8 cellular contexts compared by ENCODE assay signal in the genomic region with DNA sequence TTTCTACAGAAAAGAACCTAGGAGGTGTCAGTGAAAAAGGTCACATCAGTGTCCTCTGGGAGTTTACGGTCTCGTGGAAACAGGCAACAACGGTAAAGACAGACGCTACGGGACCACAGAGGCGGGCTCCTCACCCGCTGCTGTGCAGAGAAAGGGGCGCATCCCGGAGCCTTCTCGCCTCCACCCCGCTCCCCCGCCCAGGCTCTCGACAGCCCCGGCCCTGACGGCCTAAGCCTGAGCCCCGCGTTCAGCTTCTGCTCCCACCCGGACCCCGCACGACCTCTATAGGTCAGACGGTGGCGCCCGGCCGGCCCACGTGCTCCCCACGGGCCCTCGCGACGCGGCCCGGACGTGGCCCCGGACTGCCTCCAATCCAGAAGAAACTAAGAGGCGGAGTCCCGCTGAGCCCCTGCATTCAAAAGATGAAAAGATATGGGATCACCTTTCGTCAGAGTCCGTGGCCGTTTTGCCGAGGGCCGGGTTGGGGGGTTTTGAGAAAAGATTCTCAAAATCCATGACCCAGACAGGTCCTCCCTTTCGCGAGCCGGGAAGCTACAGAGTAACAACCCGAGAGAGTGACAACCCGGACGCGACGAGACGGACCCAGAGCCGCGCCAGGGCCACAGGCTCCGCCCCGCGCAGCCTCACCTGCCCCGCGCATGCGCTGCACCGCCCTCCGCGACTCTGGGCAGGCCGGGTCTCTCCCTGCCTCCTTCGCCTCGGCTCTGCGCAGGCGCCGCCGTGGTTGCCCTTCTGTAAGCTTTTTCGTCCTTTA. TPM values are rescaled to one million over a fixed set of nuclear protein-coding genes. Genes with fewer than 3 reads are reported as not detected.
DNase-seq lines count a peak whose midpoint lies in the region; ATAC-seq and TF ChIP-seq lines count a peak whose summit lies in the region.

A gene (minus strand): TSS at position 577 of the 775 bp plus-strand sequence. CDS start 61 bp downstream, at position 516.

- peak within 1 kb of the TSS; percentile 88 for H3K27ac Mint-ChIP-seq in T-helper 17 cell

- peak within 1 kb of the TSS; percentile 95 for H3K4me3 ChIP-seq in psoas muscle
- H3K4me3 ChIP-seq in urinary bladder (ENCODE audit: low read depth, low read length) = peak within 1 kb of the TSS; percentile 58

- no peaks in the 10 kb centered on the region for H3K36me3 Mint-ChIP-seq in T-helper 17 cell (ENCODE audit: low read depth)

- 0 to 1% (median 0%) methylated on average over 64 to 68 of the region's 68 CpGs for WGBS in psoas muscle, 3 donors
- WGBS in urinary bladder = under 1% methylated on average over 68 of the region's 68 CpGs

- no peaks in the 10 kb centered on the region for H3K27me3 ChIP-seq in psoas muscle (ENCODE audit: insufficient read depth in 3 of 3, low read length in 2 of 3)

- H3K27ac ChIP-seq in psoas muscle (peak within 1 kb of the TSS; percentile 96), urinary bladder (ENCODE audit: low read depth) (peak within 1 kb of the TSS; percentile 59)

- TF ChIP-seq CTCF in psoas muscle (IDR thresholded peaks at IDR 0.05) = no peak

- no peaks in the 10 kb centered on the region for H3K27me3 Mint-ChIP-seq in T-helper 17 cell

- DNase-seq in NCI-H187 (lab: John Stamatoyannopoulos, UW) = peak; percentile 61 to 71
- DNase-seq in T-helper 17 cell = peak; percentile 95 to 97 (median 95)
- peak; percentile 8 to 95 (median 81) for DNase-seq in amygdala (lab: John Stamatoyannopoulos, UW)
- peak; percentile 98 for DNase-seq in left ventricle myocardium superior
- DNase-seq in psoas muscle = peak; percentile 95 to 98

- peak within 1 kb of the TSS; percentile 90 for H3K4me3 Mint-ChIP-seq in T-helper 17 cell

- H3K4me1 ChIP-seq in psoas muscle = peaks cover 9% of the 10 kb centered on the region
- no peaks in the 10 kb centered on the region for H3K4me1 ChIP-seq in urinary bladder (ENCODE audit: insufficient read depth)

- H3K9me3 ChIP-seq in T-helper 17 cell (ENCODE audit: control insufficient read depth, low read length, poor library complexity, severe bottlenecking) (no peaks in the 10 kb centered on the region), psoas muscle (no peaks in the 10 kb centered on the region)

- peaks cover 14% of the 10 kb centered on the region for H3K4me1 Mint-ChIP-seq in T-helper 17 cell

- peak; percentile 46 for ATAC-seq in GM18499 (IDR thresholded peaks at IDR 0.05; ENCODE audit: insufficient read depth, unreplicated experiment)
- peak; percentile 80 for ATAC-seq in HG02938 (IDR thresholded peaks at IDR 0.05; ENCODE audit: unreplicated experiment)
- peak; percentile 94 for ATAC-seq in T-helper 17 cell
- ATAC-seq in left ventricle myocardium superior = peak; percentile 99
- ATAC-seq in psoas muscle = peak; percentile 98 to 99 (median 98)

- H3K36me3 ChIP-seq in psoas muscle (ENCODE audit: insufficient read depth in 1 of 2, low read depth in 1 of 2) (peaks cover 0 to 4% of the 10 kb centered on the region in 2 donors), urinary bladder (ENCODE audit: insufficient read depth) (no peaks in the 10 kb centered on the region)

- intact Hi-C loops in left ventricle myocardium superior (cut with micrococcal nuclease) (no loop called here), psoas muscle (cut with DNase I) (loop anchor here (5.0 to 10.0 kb wide), 4 partner anchors 178 to 370 kb away; a partner anchor contains a TSS)

RNA-seq across cellular contexts. Expression of the gene that starts here (rescaled TPM):
- total RNA-seq in T-helper 17 cell (10 to 100 TPM; 15.3 to 16.8 TPM), left ventricle myocardium superior (14.0 TPM), psoas muscle (10 to 100 TPM; 11.1 to 22.5 (median 15.5) TPM), urinary bladder (26.3 TPM)
- polyA plus RNA-seq in psoas muscle (10 to 100 TPM in 1 of 3 donors, 1 to 10 TPM in 2; 8.3 to 17.6 (median 9.3) TPM), urinary bladder (5.4 TPM)

Comparison
In these comparisons a context has a peak if more than half of its experiments do, and no peak if none do; other contexts are left out.
1. Peak in every context shown above with its lines: DNase-seq, ATAC-seq, H3K4me3 ChIP-seq and H3K27ac ChIP-seq.
2. ATAC-seq: peak in every context shown above with its lines; median percentile 99 in left ventricle myocardium superior; 98 in psoas muscle; 94 in T-helper 17 cell; 80 in HG02938; 46 in GM18499.